In genomic region chr2:219308142-219309093, GRCh38 we compare ENCODE assay signal across 8 cellular contexts. TPM values are rescaled to one million over a fixed set of nuclear protein-coding genes. Genes with fewer than 3 reads are reported as not detected.
DNase-seq lines count a peak whose midpoint lies in the region; ATAC-seq and TF ChIP-seq lines count a peak whose summit lies in the region.

No MANE protein-coding gene starts in this region.

- H3K36me3 ChIP-seq in A673 (ENCODE audit: insufficient read depth, low read length, poor library complexity, severe bottlenecking) (no peaks in the 10 kb centered on the region), GM23338 (ENCODE audit: insufficient read depth) (no peaks in the 10 kb centered on the region), transverse colon (no peaks in the 10 kb centered on the region)

- H3K27me3 ChIP-seq in A673 (replicated peaks; ENCODE audit: insufficient read depth, low read depth, low read length, poor library complexity) (peaks cover 68% of the 10 kb centered on the region), GM23338 (ENCODE audit: insufficient read depth) (peaks cover 16% of the 10 kb centered on the region), transverse colon (peaks cover 71% of the 10 kb centered on the region)

- CTCF ChIA-PET in A673 (lab: Charles Lee): no interaction called here

- intact Hi-C loops in A673 (cut with micrococcal nuclease; ENCODE audit: unreplicated experiment): no loop called here
- intact Hi-C loops in transverse colon (cut with DNase I; ENCODE audit: low total_unique reads): no loop called here

- H3K9me3 ChIP-seq in A673 (ENCODE audit: low read depth, low read length, poor library complexity, severe bottlenecking) (no peaks in the 10 kb centered on the region), transverse colon (no peaks in the 10 kb centered on the region)

- BruUV-seq in A673 (replicated peaks; lab: Mats Ljungman, UMichigan): no TSS peak

- DNase-seq in A673 (ENCODE audit: low spot score) (peak; percentile 78), GM23338 (ENCODE audit: low spot score) (peak; percentile 93), NOMO-1 treated with dmso at 0.1 percent for 144 hours (lab: John Stamatoyannopoulos, UW; ENCODE audit: unreplicated experiment) (peak; percentile 46), activated T-cell treated with anti-CD3 and anti-CD28 coated beads for 4 hours (peak; percentile 43), transverse colon (peak; percentile 53)

- in situ Hi-C loops in transverse colon (cut with MboI; ENCODE audit: low pct_ligation_motif_present in 1 of 4, low pct_unique_long_range_greater_than_20kb in 1 of 4, low sequenced_read_pairs in 3 of 4): loop anchor here in 3 of 4 donors (10.0 to 25.0 kb wide), 2 partner anchors 154 to 271 kb away; partner anchors contain the start of gene CFAP65 (in 2 of the 3)

- H4K20me1 ChIP-seq in GM23338 (replicated peaks; ENCODE audit: insufficient read depth): peaks cover 12% of the 10 kb centered on the region

- H3K4me3 ChIP-seq in A673 (ENCODE audit: low read depth, low read length, poor library complexity, severe bottlenecking) (no peak overlapping the region), GM23338 (peak overlapping the region; percentile 84), transverse colon (no peak overlapping the region)

- H3K4me3 Mint-ChIP-seq in GM23338 (peak overlapping the region; percentile 87), nephron (peak overlapping the region in 2 of 3 experiments; percentile 42 to 66)

- H3K9me3 Mint-ChIP-seq in GM23338 (peaks cover 3% of the 10 kb centered on the region; the same call in 2 of the 3 replicates), nephron (peaks cover 2% of the 10 kb centered on the region)

- H3K27ac ChIP-seq in A673 (ENCODE audit: low read depth, low read length, poor library complexity, severe bottlenecking) (no peak overlapping the region), GM23338 (ENCODE audit: low read depth) (no peak overlapping the region), transverse colon (no peak overlapping the region)

- H3K9me2 ChIP-seq in GM23338 (ENCODE audit: insufficient read depth): no peaks in the 10 kb centered on the region

- H3K36me3 Mint-ChIP-seq in GM23338 (ENCODE audit: low read depth) (0 out of 3 replicates have a peak, but pooled peaks cover 2% of the 10 kb centered on the region), nephron (ENCODE audit: low read depth) (no peaks in the 10 kb centered on the region)

- H3K4me1 ChIP-seq in A673 (ENCODE audit: insufficient read depth, low read length, poor library complexity, severe bottlenecking) (no peaks in the 10 kb centered on the region), GM23338 (ENCODE audit: insufficient read depth) (peaks cover 21% of the 10 kb centered on the region), transverse colon (peaks cover 0 to 6% (median 0%) of the 10 kb centered on the region in 4 donors)

- H3K27ac Mint-ChIP-seq in GM23338 (no peak overlapping the region), nephron (no peak overlapping the region)

- H3K27me3 Mint-ChIP-seq in GM23338 (ENCODE audit: insufficient read depth, low read depth, poor library complexity) (peaks cover 7% of the 10 kb centered on the region), nephron (ENCODE audit: low read depth) (peaks cover 84% of the 10 kb centered on the region)

- no peak for TF ChIP-seq POLR2A in transverse colon (IDR thresholded peaks at IDR 0.05)

- H3F3A ChIP-seq in GM23338 (replicated peaks; ENCODE audit: low read depth): peaks cover 4% of the 10 kb centered on the region; the same call in 1 of the 2 replicates

- H2AFZ ChIP-seq in GM23338: peak overlapping the region; percentile 94

- H3K4me1 Mint-ChIP-seq in GM23338: peaks cover 23% of the 10 kb centered on the region
- no peaks in the 10 kb centered on the region for H3K4me1 Mint-ChIP-seq in nephron

- WGBS in transverse colon (ENCODE audit: low coverage in 1 of 2), 2 donors: 15 to 16% methylated on average over 5 to 41 of the region's 45 CpGs

- H3K4me2 ChIP-seq in GM23338: peak overlapping the region; percentile 94

- H3K79me2 ChIP-seq in GM23338 (replicated peaks; ENCODE audit: insufficient read depth): no peaks in the 10 kb centered on the region

- ATAC-seq in GM23338 (peak; percentile 84), esophagus mucosa (peak; percentile 70), HG02884 (IDR thresholded peaks at IDR 0.05; ENCODE audit: unreplicated experiment) (no peak)

- POLR2A ChIA-PET in A673 (lab: Charles Lee; ENCODE audit: low non-redundant PET): no interaction called here

- TF ChIP-seq CTCF in A673 (conservative IDR thresholded peaks at IDR 0.05; ENCODE audit: low read depth, low read length) (no peak), GM23338 (conservative IDR thresholded peaks at IDR 0.05; ENCODE audit: low read depth in 2 of 2) (no peak), nephron (IDR thresholded peaks at IDR 0.05; ENCODE audit: unreplicated experiment in 3 of 3) (no peak), transverse colon (IDR thresholded peaks at IDR 0.05) (no peak)

- TF ChIP-seq EP300 in transverse colon (IDR thresholded peaks at IDR 0.05; ENCODE audit: low read depth): no peak

TF ChIP-seq in GM23338, 12 proteins besides CTCF, POLR2A, EP300 and RAD21 (continues in another document):
- peak; percentile 97 for TF ChIP-seq REST (IDR thresholded peaks at IDR 0.05; ENCODE audit: unreplicated experiment)
- TF ChIP-seq EZH2phosphoT487 (IDR thresholded peaks at IDR 0.05; ENCODE audit: unreplicated experiment): no peak
- TF ChIP-seq ZNF331 (CRISPR knock-in tag; IDR thresholded peaks at IDR 0.05; ENCODE audit: low read depth): no peak
- TF ChIP-seq EZH2 (IDR thresholded peaks at IDR 0.05; ENCODE audit: low read depth, unreplicated experiment): no peak

RNA-seq across cellular contexts. Expression of gene PTPRN, which starts 0.8 kb away (rescaled TPM):
- 0.30 TPM in 1 of 2 replicates, not detected in the other for total RNA-seq in A673 (2021)
- total RNA-seq in GM23338 (2014; rRNA removed; shearing (Covaris generic)): 18.8 and 22.1 TPM in 2 replicates
- 4.8 and 5.1 TPM in 2 replicates for polyA plus RNA-seq in GM23338 (2016; fragmentation: Nextera tagmentation; extraction: Ambion mirVana)
- not detected for total RNA-seq in esophagus mucosa
- total RNA-seq in transverse colon: 1 to 10 TPM in 3 of 4 donors, under 1 TPM in 1; 0.60 to 2.6 (median 2.1) TPM

RNA-seq across cellular contexts. Expression of gene RESP18, which starts 24.1 kb away (rescaled TPM):
- total RNA-seq in A673 (2021): not detected in 2 replicates
- total RNA-seq in GM23338 (2014; rRNA removed; shearing (Covaris generic)): not detected in 2 replicates
- polyA plus RNA-seq in GM23338 (2016; fragmentation: Nextera tagmentation; extraction: Ambion mirVana): not detected in 2 replicates
- total RNA-seq in esophagus mucosa: not detected
- not detected for total RNA-seq in transverse colon

RNA-seq across cellular contexts. Expression of gene DNAJB2, which starts 29.3 kb away (rescaled TPM):
- total RNA-seq in A673 (2021) (24.4 and 24.6 TPM in 2 replicates), esophagus mucosa (51.7 TPM), transverse colon (10 to 100 TPM; 22.7 to 95.0 (median 54.3) TPM)
- 25.5 and 25.9 TPM in 2 replicates for total RNA-seq in GM23338 (2014; rRNA removed; shearing (Covaris generic))
- polyA plus RNA-seq in GM23338 (2016; fragmentation: Nextera tagmentation; extraction: Ambion mirVana): 6.4 and 9.0 TPM in 2 replicates

RNA-seq across cellular contexts. Expression of gene TUBA4A, which starts 54.7 kb away (rescaled TPM):
- total RNA-seq in A673 (2021): 62.9 and 68.0 TPM in 2 replicates
- 77.7 and 89.6 TPM in 2 replicates for total RNA-seq in GM23338 (2014; rRNA removed; shearing (Covaris generic))
- polyA plus RNA-seq in GM23338 (2016; fragmentation: Nextera tagmentation; extraction: Ambion mirVana): 43.3 and 44.3 TPM in 2 replicates
- total RNA-seq in esophagus mucosa: 138 TPM
- total RNA-seq in transverse colon: 100 to 1,000 TPM in 1 of 4 donors, 10 to 100 TPM in 3; 39.2 to 101 (median 70.8) TPM

RNA-seq across cellular contexts. Expression of gene TUBA4B, which starts 55.4 kb away (rescaled TPM):
- total RNA-seq in A673 (2021) (not detected in 2 replicates), esophagus mucosa (not detected), transverse colon (not detected)
- 0.14 TPM in 1 of 2 replicates, not detected in the other for total RNA-seq in GM23338 (2014; rRNA removed; shearing (Covaris generic))
- 0.17 TPM in 1 of 2 replicates, not detected in the other for polyA plus RNA-seq in GM23338 (2016; fragmentation: Nextera tagmentation; extraction: Ambion mirVana)

Comparison
In these comparisons a context has a peak if more than half of its experiments do, and no peak if none do; other contexts are left out.
1. DNase-seq: peak in every context shown above with its lines; median percentile 93 in GM23338; 78 in A673; 53 in transverse colon; 46 in NOMO-1 treated with dmso at 0.1 percent for 144 hours; 43 in activated T-cell treated with anti-CD3 and anti-CD28 coated beads for 4 hours.